Comparison of ENCODE assay signal across 22 cellular contexts in genomic region chr12:38157274-38157932, GRCh38.
"Had no signal": no experiment of that assay in that cellular context is flagged by ENCODE, and none has a peak within 500 bp of the region (broad histone marks: within the 10 kb centered on the region; RNA-seq: fewer than 3 reads in every experiment).

No MANE protein-coding gene starts in this region.

- ATAC-seq: effector memory CD8-positive, alpha-beta T cell; gastroesophageal sphincter; left cardiac atrium; lower lobe of right lung; natural killer cell had no signal

- H3K27me3 ChIP-seq: ovary, right atrium auricular region, thyroid gland, upper lobe of left lung, vagina had no signal

- H3K36me3 Mint-ChIP-seq: memory B cell, natural killer cell had no signal

- DNase-seq: effector memory CD8-positive, alpha-beta T cell; esophagus squamous epithelium; foreskin fibroblast; glutamatergic neuron; kidney; left cardiac atrium; left ventricle myocardium inferior; lower lobe of right lung; natural killer cell; small intestine; stimulated activated CD4-positive, alpha-beta T cell treated with anti-CD3 and anti-CD28 coated beads, Interleukin-2, amount 100 ng/mL, for 48 hours; stimulated activated naive CD4-positive, alpha-beta T cell treated with Interleukin-2 at 50 U/mL for 16 hours; thyroid gland had no signal

- H3K9me3 Mint-ChIP-seq: effector memory CD8-positive, alpha-beta T cell had no signal

- H3K27me3 Mint-ChIP-seq: memory B cell had no signal

- FAIRE-seq: kidney, small intestine had no signal

- H3K27ac Mint-ChIP-seq: effector memory CD8-positive, alpha-beta T cell; memory B cell; mesothelial cell of epicardium; natural killer cell had no signal

- H3K36me3 ChIP-seq: esophagus squamous epithelium, gastroesophageal sphincter, left ventricle myocardium inferior, lower lobe of right lung, ovary, right atrium auricular region, thyroid gland, upper lobe of left lung, vagina had no signal

- H3K27ac ChIP-seq: epithelial cell of prostate, esophagus squamous epithelium, gastroesophageal sphincter, left ventricle myocardium inferior, lower lobe of right lung, ovary, right atrium auricular region, thyroid gland, upper lobe of left lung, vagina had no signal

- H3K4me1 ChIP-seq: esophagus squamous epithelium, gastroesophageal sphincter, left ventricle myocardium inferior, lower lobe of right lung, right atrium auricular region, thyroid gland, upper lobe of left lung, vagina had no signal

- H3K4me3 ChIP-seq: esophagus squamous epithelium, gastroesophageal sphincter, left ventricle myocardium inferior, lower lobe of right lung, ovary, right atrium auricular region, thyroid gland, upper lobe of left lung, vagina had no signal

- H3K9me3 ChIP-seq: gastroesophageal sphincter, lower lobe of right lung, ovary, right atrium auricular region, thyroid gland, vagina had no signal

- H3K4me1 Mint-ChIP-seq: memory B cell, mesothelial cell of epicardium, natural killer cell, neural crest cell had no signal

- H3K4me3 Mint-ChIP-seq: effector memory CD8-positive, alpha-beta T cell; memory B cell; mesothelial cell of epicardium; natural killer cell; neural crest cell had no signal
